In genomic region chr12:89822992-89823391, GRCh38 we compare ENCODE assay signal across 4 cellular contexts.
A peak's percentile ranks its signal among the peaks of the same experiment; 100 is the strongest.
DNase-seq lines count a peak whose midpoint lies in the region; ATAC-seq, FAIRE-seq and TF ChIP-seq lines count a peak whose summit lies in the region.
"Not testable (repeated sequence)": the region's sequence is repeated elsewhere in the genome, so short reads cannot be mapped to it uniquely, and the experiment has no call there.

No MANE protein-coding gene starts in this region.

- H3K18ac ChIP-seq in trophoblast cell (ENCODE audit: low read length): not testable (repeated sequence)

- peak overlapping the region; percentile 84 for H2BK12ac ChIP-seq in trophoblast cell (ENCODE audit: low read length)

- H3K79me1 ChIP-seq in trophoblast cell (ENCODE audit: low read length): peaks cover 16% of the 10 kb centered on the region

- POLR2A ChIA-PET in A549 (lab: Yijun Ruan, JAX) (interaction anchor here (1.0 kb wide), 1 partner anchor 114 kb away, joined by 8 read pairs; no protein-coding TSS in a partner anchor), HEK293 (lab: Yijun Ruan, JAX) (interaction anchor here (0.6 kb wide), 1 partner anchor 120 kb away, joined by 7 read pairs; no protein-coding TSS in a partner anchor)

- H3K36me3 ChIP-seq in HEK293 (ENCODE audit: control insufficient read depth in 2 of 2, insufficient read depth in 1 of 2, low read length in 2 of 2); osteoblast (ENCODE audit: insufficient read depth, low read length); trophoblast cell (ENCODE audit: control insufficient read depth in 1 of 2, insufficient read depth in 2 of 2, low read length in 2 of 2): not testable (repeated sequence)

- H4K91ac ChIP-seq in trophoblast cell (ENCODE audit: low read depth, low read length): not testable (repeated sequence)

- not testable (repeated sequence) for H3K4me3 ChIP-seq in A549; HEK293 (ENCODE audit: low read depth, low read length); osteoblast (ENCODE audit: insufficient read depth, low read length); trophoblast cell (ENCODE audit: low read depth, low read length)

- H3K23ac ChIP-seq in trophoblast cell (ENCODE audit: low read length): not testable (repeated sequence)

- not testable (repeated sequence) for H2AK5ac ChIP-seq in trophoblast cell (ENCODE audit: low read length)

- TF ChIP-seq RAD21 in A549 (conservative IDR thresholded peaks at IDR 0.05 in 1 of 2, IDR thresholded peaks at IDR 0.05 in 1 of 2): not testable (repeated sequence)

- H4K20me1 ChIP-seq in osteoblast (ENCODE audit: insufficient read depth, low read length): not testable (repeated sequence)

- H2AFZ ChIP-seq in osteoblast (ENCODE audit: low read length); trophoblast cell (ENCODE audit: insufficient read depth, low read length, poor library complexity): not testable (repeated sequence)

- not testable (repeated sequence) for FAIRE-seq in A549 (lab: Jason Lieb, UNC)

- not testable (repeated sequence) for DNase-seq in A549 (ENCODE audit: low read depth in 1 of 2, low spot score in 1 of 2); trophoblast cell
- DNase-seq in osteoblast (ENCODE audit: insufficient read length, low spot score, missing footprints): peak; percentile 56

- H4K12ac ChIP-seq in trophoblast cell (ENCODE audit: low read depth, low read length): not testable (repeated sequence)

- ATAC-seq in A549: not testable (repeated sequence)

- CTCF ChIA-PET in A549 (lab: Yijun Ruan, JAX): interaction anchor here (0.6 kb wide), 1 partner anchor 1077 kb away, joined by 3 read pairs; no protein-coding TSS in a partner anchor
- CTCF ChIA-PET in HEK293 (lab: Yijun Ruan, JAX): interaction anchor here (0.6 to 0.7 kb wide), 2 partner anchors 9 to 20 kb away, joined by 3 read pairs; no protein-coding TSS in a partner anchor

- H3K9ac ChIP-seq in trophoblast cell (ENCODE audit: low read length): not testable (repeated sequence)

- H2BK120ac ChIP-seq in trophoblast cell (ENCODE audit: insufficient read depth, low read length, poor library complexity): not testable (repeated sequence)

- TF ChIP-seq POLR2A in A549 (IDR thresholded peaks at IDR 0.05; ENCODE audit: low read length): not testable (repeated sequence)

- not testable (repeated sequence) for H3K14ac ChIP-seq in trophoblast cell (ENCODE audit: low read length)

- not testable (repeated sequence) for H3K27me3 ChIP-seq in osteoblast (ENCODE audit: insufficient read depth, low read length); trophoblast cell (ENCODE audit: insufficient read depth, low read length)

- H3K4ac ChIP-seq in trophoblast cell (ENCODE audit: low read depth, low read length): not testable (repeated sequence)

- H3K4me1 ChIP-seq in A549 (peaks cover 28% of the 10 kb centered on the region), HEK293 (ENCODE audit: control insufficient read depth, insufficient read depth, low read length) (peaks cover 16% of the 10 kb centered on the region)
- not testable (repeated sequence) for H3K4me1 ChIP-seq in osteoblast (ENCODE audit: insufficient read depth, low read length); trophoblast cell (ENCODE audit: control insufficient read depth in 1 of 2, insufficient read depth in 2 of 2, low read length in 2 of 2)

- not testable (repeated sequence) for H3K79me2 ChIP-seq in osteoblast (ENCODE audit: insufficient read depth, low read length); trophoblast cell (ENCODE audit: control insufficient read depth, insufficient read depth, low read length, poor library complexity)

- not testable (repeated sequence) for H3K4me2 ChIP-seq in A549; osteoblast (ENCODE audit: insufficient read depth, low read length); trophoblast cell (ENCODE audit: low read length)

- not testable (repeated sequence) for H2BK5ac ChIP-seq in trophoblast cell (ENCODE audit: low read depth, low read length, poor library complexity)

- TF ChIP-seq CTCF in A549 (IDR thresholded peaks at IDR 0.05); HEK293 (tag by site-specific recombination; IDR thresholded peaks at IDR 0.05); osteoblast (IDR thresholded peaks at IDR 0.05; ENCODE audit: extremely low read depth, low read depth, low read length): not testable (repeated sequence)

- not testable (repeated sequence) for H3K9me3 ChIP-seq in A549; HEK293 (ENCODE audit: control insufficient read depth, insufficient read depth, low read depth, low read length); osteoblast (ENCODE audit: low read depth, low read length); trophoblast cell (ENCODE audit: insufficient read depth, low read depth, low read length)

- H3K27ac ChIP-seq in A549: 0 out of 6 replicates have a peak overlapping the region, but pooled peaks of 1 of the 2 experiments have one; percentile 33
- H3K27ac ChIP-seq in HEK293 (ENCODE audit: extremely low read depth, low read depth, low read length); osteoblast (ENCODE audit: low read depth, low read length); trophoblast cell (ENCODE audit: low read depth, low read length): not testable (repeated sequence)

- H4K8ac ChIP-seq in trophoblast cell (ENCODE audit: low read depth, low read length): not testable (repeated sequence)

- WGBS in A549 (ENCODE audit: missing lambda C conversion rate): 94% methylated on average over 6 of the region's 6 CpGs
- no CpG with 5 or more reads among the region's 6 CpGs for WGBS in trophoblast cell (ENCODE audit: extremely low coverage, insufficient coverage, insufficient read length)

- TF ChIP-seq EP300 in A549 (IDR thresholded peaks at IDR 0.05): not testable (repeated sequence)

TF ChIP-seq in A549, 52 proteins besides CTCF, POLR2A, EP300 and RAD21:
- TF ChIP-seq ZC3H11A (IDR thresholded peaks at IDR 0.05): peak; percentile 40
TF ChIP-seq in A549: peak in this region for 1; not testable (repeated sequence) for 51.

TF ChIP-seq in HEK293, 187 proteins besides CTCF, POLR2A, EP300 and RAD21 (continues in another document):
- TF ChIP-seq ZNF555 (tag by site-specific recombination; conservative IDR thresholded peaks at IDR 0.05): peak; percentile 67
- peak; percentile 29; the same call in 1 of the 2 replicates for TF ChIP-seq REST (tag by site-specific recombination; IDR thresholded peaks at IDR 0.05)
- TF ChIP-seq ZBTB8A (tag by site-specific recombination; IDR thresholded peaks at IDR 0.05): peak; percentile 57; the same call in 1 of the 2 replicates
- TF ChIP-seq ZNF426 (tag by site-specific recombination; IDR thresholded peaks at IDR 0.05): peak; percentile 67
- TF ChIP-seq ZNF623 (tag by site-specific recombination; IDR thresholded peaks at IDR 0.05): peak; percentile 49; the same call in 1 of the 2 replicates
- TF ChIP-seq ZNF140 (tag by site-specific recombination; IDR thresholded peaks at IDR 0.05): peak; percentile 33; the same call in 1 of the 2 replicates
- 0 out of 2 replicates have a peak, but pooled peaks have one; percentile 20 for TF ChIP-seq ZXDB (tag by site-specific recombination; IDR thresholded peaks at IDR 0.05)
- TF ChIP-seq ZNF394 (tag by site-specific recombination; IDR thresholded peaks at IDR 0.05; ENCODE audit: borderline replicate concordance): peak; percentile 80
